1 cellular context compared by ENCODE assay signal in genomic region chr7:73811760-73812168, GRCh38.
TF ChIP-seq lines count a peak whose summit lies in the region.

No MANE protein-coding gene starts in this region.

TF ChIP-seq in K562, 482 proteins besides CTCF, POLR2A, EP300 and RAD21 (continued from another document and continues in another):
- TF ChIP-seq ZBTB2 (IDR thresholded peaks at IDR 0.05) (no peak), GTF2A2 (tag; IDR thresholded peaks at IDR 0.05) (no peak), CBFB (CRISPR knock-in tag; IDR thresholded peaks at IDR 0.05) (peak; percentile 50; the same call in 1 of the 2 replicates), RBM25 (IDR thresholded peaks at IDR 0.05; ENCODE audit: low read depth, low read length, severe bottlenecking) (no peak), NCOA4 (IDR thresholded peaks at IDR 0.05; ENCODE audit: partially characterized antibody) (no peak), STAT5A (IDR thresholded peaks at IDR 0.05; ENCODE audit: borderline replicate concordance, low read length) (no peak), HNRNPH1 (optimal IDR thresholded peaks at IDR 0.05; ENCODE audit: low read depth, low read length) (no peak), LCOR (CRISPR knock-in tag; IDR thresholded peaks at IDR 0.05) (peak; percentile 66; the same call in 1 of the 2 replicates), CREBBP (IDR thresholded peaks at IDR 0.05; ENCODE audit: low read depth, low read length) (no peak), SIRT6 (IDR thresholded peaks at IDR 0.05; ENCODE audit: low read depth, low read length) (no peak), POLR2AphosphoS5 (IDR thresholded peaks at IDR 0.05; ENCODE audit: control insufficient read depth, insufficient read depth, low read depth, low read length) (no peak), RBM15 (IDR thresholded peaks at IDR 0.05; ENCODE audit: insufficient read depth, low read length) (no peak), XRCC5 (IDR thresholded peaks at IDR 0.05; ENCODE audit: low read depth, low read length) (peak; percentile 68; the same call in 1 of the 2 replicates), HCFC1 (IDR thresholded peaks at IDR 0.05; ENCODE audit: low read depth, low read length) (no peak; the same call in 1 of the 2 replicates), KHSRP (IDR thresholded peaks at IDR 0.05) (no peak), HNRNPK (IDR thresholded peaks at IDR 0.05; ENCODE audit: low read depth, low read length, poor library complexity, severe bottlenecking) (no peak), PHTF2 (CRISPR knock-in tag; IDR thresholded peaks at IDR 0.05) (no peak), SREBF2 (CRISPR knock-in tag; IDR thresholded peaks at IDR 0.05) (no peak), ATF6 (CRISPR knock-in tag; IDR thresholded peaks at IDR 0.05) (no peak), ZBTB17 (CRISPR knock-in tag; IDR thresholded peaks at IDR 0.05) (no peak), CTCFL (IDR thresholded peaks at IDR 0.05; ENCODE audit: borderline replicate concordance, insufficient read depth, low read depth, low read length, poor library complexity, severe bottlenecking) (no peak), ZNF408 (CRISPR knock-in tag; IDR thresholded peaks at IDR 0.05; ENCODE audit: low read depth) (no peak), THAP12 (CRISPR knock-in tag; IDR thresholded peaks at IDR 0.05) (no peak), CBX5 (IDR thresholded peaks at IDR 0.05; ENCODE audit: borderline replicate concordance, low read depth) (no peak), ESRRB (CRISPR knock-in tag; IDR thresholded peaks at IDR 0.05; ENCODE audit: borderline replicate concordance) (no peak), ZNF77 (CRISPR knock-in tag; IDR thresholded peaks at IDR 0.05) (no peak), NFATC3 (IDR thresholded peaks at IDR 0.05) (no peak), BHLHE40 (IDR thresholded peaks at IDR 0.05; ENCODE audit: low read length) (no peak), NR2F6 (CRISPR knock-in tag; IDR thresholded peaks at IDR 0.05) (no peak), MAFK (IDR thresholded peaks at IDR 0.05; ENCODE audit: low read length) (no peak), RFX5 (IDR thresholded peaks at IDR 0.05; ENCODE audit: low read depth, low read length) (no peak), FOXA3 (CRISPR knock-in tag; conservative IDR thresholded peaks at IDR 0.05 in 1 of 2, IDR thresholded peaks at IDR 0.05 in 1 of 2) (no peak), MTA1 (IDR thresholded peaks at IDR 0.05; ENCODE audit: borderline replicate concordance) (0 out of 2 replicates have a peak, but pooled peaks have one; percentile 14), ZNF12 (CRISPR knock-in tag; IDR thresholded peaks at IDR 0.05) (0 out of 2 replicates have a peak, but pooled peaks have one; percentile 45), KDM2B (CRISPR knock-in tag; IDR thresholded peaks at IDR 0.05) (no peak), CREB1 (IDR thresholded peaks at IDR 0.05) (no peak), CREB1 (CRISPR knock-in tag; IDR thresholded peaks at IDR 0.05) (no peak), ZNF551 (CRISPR knock-in tag; IDR thresholded peaks at IDR 0.05) (no peak), SRSF7 (optimal IDR thresholded peaks at IDR 0.05; ENCODE audit: low read depth, low read length) (no peak), FOXA1 (IDR thresholded peaks at IDR 0.05; ENCODE audit: borderline replicate concordance) (no peak), POLR3A (IDR thresholded peaks at IDR 0.05; ENCODE audit: borderline replicate concordance, extremely low read depth, insufficient read depth, insufficient read length) (no peak), ZNF609 (CRISPR knock-in tag; IDR thresholded peaks at IDR 0.05; ENCODE audit: borderline replicate concordance) (no peak), MIER1 (IDR thresholded peaks at IDR 0.05; ENCODE audit: low read depth) (peak; percentile 73), SRSF1 (IDR thresholded peaks at IDR 0.05; ENCODE audit: low read depth, low read length) (no peak), FUS (optimal IDR thresholded peaks at IDR 0.05; ENCODE audit: low read depth, low read length) (no peak), TARDBP (IDR thresholded peaks at IDR 0.05) (no peak), ZSCAN29 (IDR thresholded peaks at IDR 0.05) (no peak), SETDB1 (IDR thresholded peaks at IDR 0.05; ENCODE audit: low read length) (no peak), RCOR1 (IDR thresholded peaks at IDR 0.05; ENCODE audit: borderline replicate concordance in 1 of 2, low read depth in 2 of 2, low read length in 2 of 2) (peak in 1 of 2 experiments; percentile 47; a peak in 1 of 4 replicates), TEAD1 (CRISPR knock-in tag; IDR thresholded peaks at IDR 0.05) (no peak), JUND (IDR thresholded peaks at IDR 0.05; ENCODE audit: borderline replicate concordance, low read depth, low read length) (peak; percentile 53; the same call in 1 of the 2 replicates), JUND (tag; IDR thresholded peaks at IDR 0.05; ENCODE audit: borderline replicate concordance, low read depth, low read length) (peak; percentile 43; the same call in 1 of the 3 replicates), NELFE (IDR thresholded peaks at IDR 0.05; ENCODE audit: insufficient read depth, insufficient read length) (no peak), OTX1 (CRISPR knock-in tag; IDR thresholded peaks at IDR 0.05) (no peak), ATF7 (IDR thresholded peaks at IDR 0.05) (peak; percentile 64), HLTF (IDR thresholded peaks at IDR 0.05) (no peak), RHOXF2B (CRISPR knock-in tag; conservative IDR thresholded peaks at IDR 0.05) (no peak), ZNF165 (CRISPR knock-in tag; IDR thresholded peaks at IDR 0.05; ENCODE audit: borderline replicate concordance) (no peak), NFIC (IDR thresholded peaks at IDR 0.05) (0 out of 2 replicates have a peak, but pooled peaks have one; percentile 5), ARNT (IDR thresholded peaks at IDR 0.05) (0 out of 4 replicates have a peak, but pooled peaks of 1 of the 2 experiments have one; percentile 37)
- TF ChIP-seq, protein P1, sequence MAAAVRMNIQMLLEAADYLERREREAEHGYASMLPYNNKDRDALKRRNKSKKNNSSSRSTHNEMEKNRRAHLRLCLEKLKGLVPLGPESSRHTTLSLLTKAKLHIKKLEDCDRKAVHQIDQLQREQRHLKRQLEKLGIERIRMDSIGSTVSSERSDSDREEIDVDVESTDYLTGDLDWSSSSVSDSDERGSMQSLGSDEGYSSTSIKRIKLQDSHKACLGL (CRISPR knock-in tag; IDR thresholded peaks at IDR 0.05; ENCODE audit: borderline replicate concordance, poor library complexity, severe bottlenecking) = no peak
- TF ChIP-seq, protein P2, sequence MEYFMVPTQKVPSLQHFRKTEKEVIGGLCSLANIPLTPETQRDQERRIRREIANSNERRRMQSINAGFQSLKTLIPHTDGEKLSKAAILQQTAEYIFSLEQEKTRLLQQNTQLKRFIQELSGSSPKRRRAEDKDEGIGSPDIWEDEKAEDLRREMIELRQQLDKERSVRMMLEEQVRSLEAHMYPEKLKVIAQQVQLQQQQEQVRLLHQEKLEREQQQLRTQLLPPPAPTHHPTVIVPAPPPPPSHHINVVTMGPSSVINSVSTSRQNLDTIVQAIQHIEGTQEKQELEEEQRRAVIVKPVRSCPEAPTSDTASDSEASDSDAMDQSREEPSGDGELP (CRISPR knock-in tag; IDR thresholded peaks at IDR 0.05; ENCODE audit: borderline replicate concordance) = peak; percentile 39; the same call in 1 of the 2 replicates
- TF ChIP-seq, protein P3, sequence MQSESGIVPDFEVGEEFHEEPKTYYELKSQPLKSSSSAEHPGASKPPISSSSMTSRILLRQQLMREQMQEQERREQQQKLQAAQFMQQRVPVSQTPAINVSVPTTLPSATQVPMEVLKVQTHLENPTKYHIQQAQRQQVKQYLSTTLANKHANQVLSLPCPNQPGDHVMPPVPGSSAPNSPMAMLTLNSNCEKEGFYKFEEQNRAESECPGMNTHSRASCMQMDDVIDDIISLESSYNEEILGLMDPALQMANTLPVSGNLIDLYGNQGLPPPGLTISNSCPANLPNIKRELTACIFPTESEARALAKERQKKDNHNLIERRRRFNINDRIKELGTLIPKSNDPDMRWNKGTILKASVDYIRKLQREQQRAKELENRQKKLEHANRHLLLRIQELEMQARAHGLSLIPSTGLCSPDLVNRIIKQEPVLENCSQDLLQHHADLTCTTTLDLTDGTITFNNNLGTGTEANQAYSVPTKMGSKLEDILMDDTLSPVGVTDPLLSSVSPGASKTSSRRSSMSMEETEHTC (IDR thresholded peaks at IDR 0.05) = 0 out of 2 replicates have a peak, but pooled peaks have one; percentile 31
